ENCODE assay signal across 27 cellular contexts in the genomic region with DNA sequence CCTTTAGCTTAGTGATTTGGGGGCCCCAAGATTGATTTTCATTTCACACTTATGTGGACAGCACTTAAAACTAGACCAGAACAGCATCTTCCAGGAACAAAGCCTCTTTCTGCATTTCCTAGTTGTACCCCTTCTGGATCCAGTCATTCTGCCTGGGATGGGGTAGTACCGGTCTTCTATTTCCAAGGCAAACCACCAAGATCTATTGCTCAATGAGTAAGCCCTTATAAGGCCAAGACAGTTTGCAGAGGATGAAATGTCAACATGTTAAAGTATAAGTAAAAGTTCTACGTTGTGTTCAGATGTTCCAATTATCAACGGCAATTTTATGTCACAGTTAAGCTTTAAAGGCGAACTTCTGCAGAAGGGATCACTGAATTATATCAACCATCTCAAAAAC.
"Had no signal": no experiment of that assay in that cellular context is flagged by ENCODE, and none has a peak within 500 bp of the region (broad histone marks: within the 10 kb centered on the region; RNA-seq: fewer than 3 reads in every experiment).

No MANE protein-coding gene starts in this region.

- H3K4me1 ChIP-seq: esophagus muscularis mucosa, right lobe of liver, uterus had no signal

- H3K27ac Mint-ChIP-seq: activated CD4-positive, alpha-beta memory T cell treated with anti-CD3 and anti-CD28 coated beads, Interleukin-2, amount 10 ng/mL, durations not matched to agents 7 days and 5 days; activated CD4-positive, alpha-beta T cell treated with anti-CD3 and anti-CD28 coated beads, Interleukin-2, amount 10 ng/mL, durations not matched to agents 7 days and 5 days; activated naive CD4-positive, alpha-beta T cell treated with anti-CD3 and anti-CD28 coated beads, Interleukin-2, amount 50 U/mL, for 72 hours; activated T-helper 2 cell treated with anti-CD3 and anti-CD28 coated beads, Interferon-gamma antibody, Interleukin-2, Interleukin-4, amounts not matched to agents 10 μg/mL and 5 μg/mL and 100 μg/mL, durations not matched to agents 14 hours and 24 hours and 36 hours; dendritic cell treated with granulocyte-macrophage colony-stimulating factor and Interleukin-4, amounts not matched to agents 40 ng/mL and 50 ng/mL, for 4 days had no signal

- H3K4me3 ChIP-seq: esophagus muscularis mucosa, mucosa of descending colon, right lobe of liver, skin epidermis, thoracic aorta, uterus had no signal

- H3K27ac ChIP-seq: esophagus muscularis mucosa, right lobe of liver, skin epidermis, thoracic aorta, uterus had no signal

- H3K9me3 Mint-ChIP-seq: activated CD4-positive, alpha-beta memory T cell treated with anti-CD3 and anti-CD28 coated beads, Interleukin-2, amount 10 ng/mL, durations not matched to agents 7 days and 5 days; activated CD4-positive, alpha-beta T cell treated with anti-CD3 and anti-CD28 coated beads, Interleukin-2, amount 10 ng/mL, durations not matched to agents 7 days and 5 days; activated naive CD4-positive, alpha-beta T cell treated with anti-CD3 and anti-CD28 coated beads, Interleukin-2, amount 50 U/mL, for 72 hours; activated T-cell treated with anti-CD3 and anti-CD28 coated beads, Interleukin-2, amount 50 U/mL, for 4 hours; activated T-helper 2 cell treated with anti-CD3 and anti-CD28 coated beads, Interferon-gamma antibody, Interleukin-2, Interleukin-4, amounts not matched to agents 10 μg/mL and 5 μg/mL and 100 μg/mL, durations not matched to agents 14 hours and 24 hours and 36 hours; dendritic cell treated with granulocyte-macrophage colony-stimulating factor and Interleukin-4, amounts not matched to agents 40 ng/mL and 50 ng/mL, for 4 days; endodermal cell; natural killer cell treated with Interleukin-12 subunit alpha and Interleukin-12 subunit beta and Interleukin-15 and Interleukin-18, amount 100 ng/mL, for 72 hours had no signal

- H3K36me3 ChIP-seq: uterus had no signal

- ATAC-seq: activated naive CD4-positive, alpha-beta T cell treated with anti-CD3 and anti-CD28 coated beads, Interleukin-2, amount 50 U/mL, for 72 hours; activated T-cell treated with anti-CD3 and anti-CD28 coated beads, Interleukin-2, amount 50 U/mL, for 4 hours; left cardiac atrium; left ventricle myocardium superior; mucosa of descending colon; natural killer cell treated with Interleukin-12 subunit alpha and Interleukin-12 subunit beta and Interleukin-15 and Interleukin-18, amount 100 ng/mL, for 72 hours; right lobe of liver; stimulated activated naive CD8-positive, alpha-beta T cell treated with anti-CD3 and anti-CD28 coated beads, Interleukin-15, Interleukin-2, amounts not matched to agents 100 U/mL and 50 U/mL, for 24 hours; T-helper 17 cell had no signal

- H3K4me1 Mint-ChIP-seq: endodermal cell had no signal

- H3K27me3 ChIP-seq: esophagus muscularis mucosa, right lobe of liver, uterus had no signal

- H3K27me3 Mint-ChIP-seq: activated CD4-positive, alpha-beta T cell treated with anti-CD3 and anti-CD28 coated beads, Interleukin-2, amount 10 ng/mL, durations not matched to agents 7 days and 5 days; natural killer cell treated with Interleukin-12 subunit alpha and Interleukin-12 subunit beta and Interleukin-15 and Interleukin-18, amount 100 ng/mL, for 72 hours; T-helper 17 cell had no signal

- DNase-seq: activated CD4-positive, alpha-beta memory T cell treated with anti-CD3 and anti-CD28 coated beads, Interleukin-2, amount 10 ng/mL, durations not matched to agents 7 days and 5 days; activated CD4-positive, alpha-beta T cell treated with anti-CD3 and anti-CD28 coated beads, Interleukin-2, amount 10 ng/mL, durations not matched to agents 7 days and 5 days; activated CD4-positive, CD25-positive, alpha-beta regulatory T cell treated with anti-CD3 and anti-CD28 coated beads, Interleukin-2, amount 50 U/mL, for 72 hours; activated CD8-positive, alpha-beta memory T cell treated with anti-CD3 and anti-CD28 coated beads, Interleukin-2, amount 50 U/mL, for 48 hours; activated T-cell treated with anti-CD3 and anti-CD28 coated beads, Interleukin-2, amount 50 U/mL, for 4 hours; amygdala; caudate nucleus; endodermal cell; islet precursor cell; left cardiac atrium; left ventricle myocardium superior; mucosa of descending colon; right lobe of liver; stimulated activated CD4-positive, alpha-beta T cell treated with anti-CD3 and anti-CD28 coated beads, Interleukin-12 subunit alpha, Interleukin-12 subunit beta, amount 100 ng/mL, for 4 hours; stimulated activated CD4-positive, alpha-beta T cell treated with anti-CD3 and anti-CD28 coated beads, Interleukin-4, amount 100 ng/mL, for 1 hour; stimulated activated naive CD8-positive, alpha-beta T cell treated with anti-CD3 and anti-CD28 coated beads, Interleukin-15, Interleukin-2, amounts not matched to agents 100 U/mL and 50 U/mL, for 24 hours; T-helper 17 cell; T1000; trophoblast cell; uterus had no signal

- H3K4me3 Mint-ChIP-seq: activated CD4-positive, alpha-beta memory T cell treated with anti-CD3 and anti-CD28 coated beads, Interleukin-2, amount 10 ng/mL, durations not matched to agents 7 days and 5 days; activated CD4-positive, alpha-beta T cell treated with anti-CD3 and anti-CD28 coated beads, Interleukin-2, amount 10 ng/mL, durations not matched to agents 7 days and 5 days; activated T-cell treated with anti-CD3 and anti-CD28 coated beads, Interleukin-2, amount 50 U/mL, for 4 hours; dendritic cell treated with granulocyte-macrophage colony-stimulating factor and Interleukin-4, amounts not matched to agents 40 ng/mL and 50 ng/mL, for 4 days; endodermal cell; natural killer cell treated with Interleukin-12 subunit alpha and Interleukin-12 subunit beta and Interleukin-15 and Interleukin-18, amount 100 ng/mL, for 72 hours had no signal

- H3K9me3 ChIP-seq: esophagus muscularis mucosa, mucosa of descending colon, right lobe of liver, thoracic aorta, uterus had no signal
